In the genomic region with DNA sequence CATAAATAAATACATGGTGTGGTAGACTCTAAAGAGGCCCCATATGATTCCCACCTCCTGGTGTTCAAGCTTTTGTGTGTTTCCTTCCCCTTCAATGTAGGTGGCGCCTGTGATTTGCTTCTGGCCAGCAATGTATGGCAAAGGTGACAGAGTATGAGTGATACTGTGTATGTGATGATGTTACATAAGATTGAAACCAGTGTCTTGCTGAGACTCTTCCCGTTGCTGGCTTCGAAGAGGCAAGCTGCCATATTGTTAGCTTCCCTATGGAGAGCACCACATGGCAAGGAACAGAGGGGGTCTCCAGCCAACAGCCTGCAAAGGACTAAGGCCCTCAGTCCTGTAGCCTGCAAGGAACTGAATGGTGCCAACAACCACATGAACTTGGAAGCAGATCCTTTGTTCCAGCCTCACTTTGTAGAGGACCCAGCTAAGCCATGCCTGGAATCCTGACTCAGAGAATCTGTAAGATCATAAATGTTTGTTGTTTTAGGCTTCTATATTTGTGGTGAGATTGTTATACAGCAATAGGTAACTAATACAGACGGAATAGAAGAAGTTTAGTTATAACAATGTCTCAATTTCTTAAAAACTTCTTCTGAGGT, we compare ENCODE assay signal across 8 cellular contexts. TPM values are rescaled to one million over a fixed set of nuclear protein-coding genes. Genes with fewer than 3 reads are reported as not detected.
DNase-seq lines count a peak whose midpoint lies in the region; ATAC-seq and TF ChIP-seq lines count a peak whose summit lies in the region.

No MANE protein-coding gene starts in this region.

- POLR2A ChIA-PET in activated CD4-positive, alpha-beta memory T cell treated with anti-CD3 and anti-CD28 coated beads for 36 hours (lab: Charles Lee): interaction anchor here (0.6 to 1.5 kb wide), 2 partner anchors 80 to 149 kb away, joined by 3 to 5 read pairs; a partner anchor contains a TSS

- H3K27ac Mint-ChIP-seq in activated CD4-positive, alpha-beta memory T cell treated with anti-CD3 and anti-CD28 coated beads for 36 hours: peak overlapping the region; percentile 14
- peak overlapping the region in 4 of 6 donors; percentile 25 to 98 (median 86) for H3K27ac Mint-ChIP-seq in naive B cell

- peaks cover 0 to 61% (median 14%) of the 10 kb centered on the region in 3 donors for H3K4me1 ChIP-seq in gastroesophageal sphincter

- no peaks in the 10 kb centered on the region for H3K9me3 Mint-ChIP-seq in activated CD4-positive, alpha-beta memory T cell treated with anti-CD3 and anti-CD28 coated beads for 36 hours
- peaks cover 0 to 4% (median 0%) of the 10 kb centered on the region in 7 donors for H3K9me3 Mint-ChIP-seq in naive B cell

- H3K36me3 ChIP-seq in gastroesophageal sphincter: peaks cover 0 to 24% of the 10 kb centered on the region in 2 donors

- ATAC-seq in HG03520 (IDR thresholded peaks at IDR 0.05; ENCODE audit: unreplicated experiment) (peak; percentile 26), naive B cell (ENCODE audit: low read depth in 2 of 2) (no peak), gastroesophageal sphincter (no peak), GM21367 (IDR thresholded peaks at IDR 0.05; ENCODE audit: unreplicated experiment) (no peak)

- CTCF ChIA-PET in activated CD4-positive, alpha-beta memory T cell treated with anti-CD3 and anti-CD28 coated beads for 36 hours (lab: Charles Lee): interaction anchor here (1.1 to 5.5 kb wide), 6 partner anchors 14 to 208 kb away, joined by 3 to 28 read pairs (median 8); a partner anchor contains a TSS

- H3K4me1 Mint-ChIP-seq in activated CD4-positive, alpha-beta memory T cell treated with anti-CD3 and anti-CD28 coated beads for 36 hours (ENCODE audit: low read depth): peaks cover 44% of the 10 kb centered on the region
- peaks cover 32 to 49% (median 39%) of the 10 kb centered on the region in 3 donors for H3K4me1 Mint-ChIP-seq in naive B cell

- no peaks in the 10 kb centered on the region for H3K27me3 ChIP-seq in gastroesophageal sphincter

- 78% methylated on average over 3 to 4 of the region's 4 CpGs for WGBS in gastroesophageal sphincter (ENCODE audit: low coverage in 1 of 2), 2 donors

- no peak overlapping the region for H3K4me3 ChIP-seq in gastroesophageal sphincter

- no peak for TF ChIP-seq POLR2A in gastroesophageal sphincter (IDR thresholded peaks at IDR 0.05)

- H3K4me3 Mint-ChIP-seq in activated CD4-positive, alpha-beta memory T cell treated with anti-CD3 and anti-CD28 coated beads for 36 hours: peak overlapping the region; percentile 90
- H3K4me3 Mint-ChIP-seq in naive B cell: peak overlapping the region in 6 of 8 donors; percentile 94 to 99 (median 96)

- intact Hi-C loops in activated CD4-positive, alpha-beta memory T cell treated with anti-CD3 and anti-CD28 coated beads for 36 hours (cut with micrococcal nuclease): loop anchor here (2.0 to 5.0 kb wide), 2 partner anchors 22 to 124 kb away; no protein-coding TSS in a partner anchor

- no peak for TF ChIP-seq CTCF in gastroesophageal sphincter (IDR thresholded peaks at IDR 0.05)

- no peaks in the 10 kb centered on the region for H3K27me3 Mint-ChIP-seq in activated CD4-positive, alpha-beta memory T cell treated with anti-CD3 and anti-CD28 coated beads for 36 hours
- no peaks in the 10 kb centered on the region for H3K27me3 Mint-ChIP-seq in naive B cell

- no peak for TF ChIP-seq EP300 in gastroesophageal sphincter (IDR thresholded peaks at IDR 0.05)

- DNase-seq in NCI-H2081 (lab: John Stamatoyannopoulos, UW): peak; percentile 9 to 45
- DNase-seq in NCI-H2081 treated with DMSO at 0.1 percent for 48 hours (lab: John Stamatoyannopoulos, UW): no peak
- DNase-seq in activated CD4-positive, alpha-beta memory T cell treated with anti-CD3 and anti-CD28 coated beads for 36 hours: peak; percentile 49
- DNase-seq in naive B cell: no peak
- no peak for DNase-seq in stimulated activated CD4-positive, alpha-beta T cell treated with anti-CD3 and anti-CD28 coated beads, Interleukin-12 subunit alpha, Interleukin-12 subunit beta, amount 100 ng/mL, for 4 hours

- H3K36me3 Mint-ChIP-seq in activated CD4-positive, alpha-beta memory T cell treated with anti-CD3 and anti-CD28 coated beads for 36 hours: peaks cover 15% of the 10 kb centered on the region
- peaks cover 0 to 5% of the 10 kb centered on the region in 2 donors for H3K36me3 Mint-ChIP-seq in naive B cell

- H3K27ac ChIP-seq in gastroesophageal sphincter: no peak overlapping the region

- H3K9me3 ChIP-seq in gastroesophageal sphincter: no peaks in the 10 kb centered on the region

RNA-seq across cellular contexts. Expression of a gene that starts 1.7 kb away (rescaled TPM):
- 10 to 100 TPM; 72.5 to 72.7 TPM for total RNA-seq in activated CD4-positive, alpha-beta memory T cell treated with anti-CD3 and anti-CD28 coated beads for 36 hours
- 100 to 1,000 TPM in 1 of 6 donors, 10 to 100 TPM in 5; 11.8 to 104 (median 76.7) TPM for polyA plus RNA-seq in naive B cell (ENCODE audit: low read depth in 6 of 6)
- 100 to 1,000 TPM; 132 to 170 (median 137) TPM for total RNA-seq in gastroesophageal sphincter

Comparison
In these comparisons a context has a peak if more than half of its experiments do, and no peak if none do; other contexts are left out.
1. DNase-seq: peak in NCI-H2081 (2 of 2) and activated CD4-positive, alpha-beta memory T cell treated with anti-CD3 and anti-CD28 coated beads for 36 hours (single experiment); none in NCI-H2081 treated with DMSO at 0.1 percent for 48 hours (single experiment), naive B cell (single experiment) and stimulated activated CD4-positive, alpha-beta T cell treated with anti-CD3 and anti-CD28 coated beads, Interleukin-12 subunit alpha, Interleukin-12 subunit beta, amount 100 ng/mL, for 4 hours (single experiment).